8 cellular contexts compared by ENCODE assay signal in the genomic region with DNA sequence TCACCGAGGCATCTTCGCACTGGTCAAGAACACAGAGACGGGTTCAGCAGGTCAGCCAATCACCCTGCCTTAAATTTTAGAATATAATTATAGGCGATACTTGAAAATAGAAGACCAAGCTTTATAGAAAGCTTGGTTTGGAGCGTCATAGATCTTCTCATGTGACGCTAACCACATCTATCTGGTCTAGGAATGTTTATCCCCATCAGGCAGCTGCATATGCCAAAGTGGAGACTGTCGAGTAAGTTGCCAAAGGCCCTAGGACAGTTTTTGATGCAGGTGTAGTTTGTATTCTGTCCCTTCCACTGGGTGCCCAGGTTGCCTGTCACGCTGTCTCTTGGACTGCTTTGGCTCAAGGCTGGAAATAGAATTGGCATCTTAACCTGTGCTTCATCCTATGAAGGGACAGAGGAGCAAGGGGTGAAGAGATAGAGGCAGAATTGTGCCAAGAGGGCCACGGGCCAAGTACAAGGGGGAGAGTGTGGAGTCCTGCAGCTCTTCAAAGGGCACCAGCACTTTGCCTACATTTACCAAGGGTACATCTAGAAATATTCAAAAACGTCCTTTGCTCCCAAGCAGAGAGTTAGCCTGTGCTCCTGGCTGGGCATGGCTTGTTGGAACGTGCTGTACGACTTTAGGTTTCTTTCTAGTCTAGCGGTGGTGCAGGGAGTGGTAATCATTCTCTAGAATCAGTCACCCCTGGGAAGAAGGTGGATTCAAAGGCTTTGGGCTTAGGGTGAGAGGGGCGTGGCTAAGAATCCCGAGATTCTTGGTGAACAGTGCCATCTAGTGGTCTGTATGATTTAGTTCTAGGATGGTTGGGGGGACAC. TPM values are rescaled to one million over a fixed set of nuclear protein-coding genes. Genes with fewer than 3 reads are reported as not detected.
DNase-seq lines count a peak whose midpoint lies in the region; ATAC-seq and TF ChIP-seq lines count a peak whose summit lies in the region.

No MANE protein-coding gene starts in this region.

- intact Hi-C loops in stomach (cut with DNase I; ENCODE audit: low total_unique reads), result loop anchor here (10.0 kb wide), 1 partner anchor 288 kb away; no protein-coding TSS in a partner anchor

- H3K4me3 ChIP-seq in stomach, result no peak overlapping the region

- no peak overlapping the region for H3K4me3 Mint-ChIP-seq in naive B cell

- H3K4me1 Mint-ChIP-seq in naive B cell, result peaks cover 6 to 20% (median 16%) of the 10 kb centered on the region in 3 donors

- no peaks in the 10 kb centered on the region for H3K36me3 ChIP-seq in stomach

- H3K4me1 ChIP-seq in stomach, result peaks cover 10 to 38% (median 18%) of the 10 kb centered on the region in 4 donors

- no peak for TF ChIP-seq POLR2A in stomach (IDR thresholded peaks at IDR 0.05)

- TF ChIP-seq EP300 in stomach (IDR thresholded peaks at IDR 0.05), result no peak

- peak overlapping the region in 4 of 6 donors; percentile 56 to 92 (median 86) for H3K27ac Mint-ChIP-seq in naive B cell

- DNase-seq in CMK (ENCODE audit: low read depth) (peak; percentile 81), HuH-7 (ENCODE audit: low spot score) (peak; percentile 73), NOMO-1 treated with DMSO at 0.1 percent for 48 hours (lab: John Stamatoyannopoulos, UW; ENCODE audit: unreplicated experiment) (peak; percentile 74), epithelial cell of prostate (ENCODE audit: low read depth, low spot score) (peak; percentile 45), naive B cell (peak; percentile 74), stomach (peak; percentile 77)
- peak; percentile 54 for DNase-seq in activated CD8-positive, alpha-beta memory T cell treated with anti-CD3 and anti-CD28 coated beads, Interleukin-2, amount 50 U/mL, for 1 hour (ENCODE audit: extremely low read depth)

- no peaks in the 10 kb centered on the region for H3K27me3 ChIP-seq in stomach

- peak in 5 of 7 experiments; percentile 26 to 80 (median 77) for TF ChIP-seq CTCF in stomach (IDR thresholded peaks at IDR 0.05)

- no peaks in the 10 kb centered on the region for H3K27me3 Mint-ChIP-seq in naive B cell

- H3K9me3 Mint-ChIP-seq in naive B cell, result no peaks in the 10 kb centered on the region

- H3K36me3 Mint-ChIP-seq in naive B cell, result no peaks in the 10 kb centered on the region

- 43 to 48% (median 45%) methylated on average over 15 of the region's 15 CpGs for WGBS in stomach, 5 donors

- no peak overlapping the region for H3K27ac ChIP-seq in epithelial cell of prostate
- H3K27ac ChIP-seq in stomach, result peak overlapping the region in 2 of 5 donors; percentile 29 to 57

- peak; percentile 17 for ATAC-seq in GM19455 (IDR thresholded peaks at IDR 0.05; ENCODE audit: unreplicated experiment)
- ATAC-seq in naive B cell (ENCODE audit: low read depth in 2 of 2), result peak; percentile 93 to 94

- no peaks in the 10 kb centered on the region for H3K9me3 ChIP-seq in stomach

RNA-seq across cellular contexts. Expression of a gene that starts 5.3 kb away (rescaled TPM):
- polyA plus RNA-seq in naive B cell (ENCODE audit: low read depth in 6 of 6) (1 to 10 TPM in 5 of 6 donors, not detected in 1; 1.4 to 4.6 (median 3.1) TPM), stomach (10 to 100 TPM; 20.3 to 49.7 (median 35.3) TPM)
- total RNA-seq in stomach, result 10 to 100 TPM in 4 of 5 donors, 1 to 10 TPM in 1; 8.2 to 99.1 (median 76.3) TPM

RNA-seq across cellular contexts. Expression of a gene that starts 49.6 kb away (rescaled TPM):
- 100 to 1,000 TPM; 183 to 245 (median 212) TPM for polyA plus RNA-seq in naive B cell (ENCODE audit: low read depth in 6 of 6)
- 100 to 1,000 TPM in 3 of 5 donors, 10 to 100 TPM in 2; 22.6 to 323 (median 154) TPM for total RNA-seq in stomach
- polyA plus RNA-seq in stomach, result 10 to 100 TPM; 38.9 to 89.5 (median 71.2) TPM
